ENCODE assay signal across 21 cellular contexts in the genomic region with DNA sequence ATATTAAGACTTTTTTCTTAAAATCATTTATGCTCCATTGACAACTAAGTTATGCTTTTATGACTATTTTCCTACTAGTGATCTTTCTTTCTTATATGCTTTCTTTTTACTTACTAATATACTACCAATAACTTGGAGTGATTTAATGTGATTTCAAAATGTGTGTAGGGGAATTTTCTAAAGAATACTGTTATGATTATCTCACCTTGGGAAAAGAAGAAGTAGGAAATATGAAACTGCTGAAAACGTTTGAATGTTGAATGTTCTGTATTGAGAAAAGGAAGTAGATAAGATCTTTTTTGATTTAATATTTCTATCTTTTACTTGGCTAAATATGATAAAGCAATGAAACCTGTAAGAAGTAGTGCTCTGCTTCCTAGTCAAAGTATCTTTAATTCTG. TPM values are rescaled to one million over a fixed set of nuclear protein-coding genes. Genes with fewer than 3 reads are reported as not detected.
"Had no signal": no experiment of that assay in that cellular context is flagged by ENCODE, and none has a peak within 500 bp of the region (broad histone marks: within the 10 kb centered on the region; RNA-seq: fewer than 3 reads in every experiment).

No MANE protein-coding gene starts in this region.

- H3K4me3 Mint-ChIP-seq: activated naive CD8-positive, alpha-beta T cell treated with anti-CD3 and anti-CD28 coated beads, Interleukin-2, amount 50 U/mL, for 24 hours; endodermal cell; mesothelial cell of epicardium; neural crest cell had no signal

- H3K4me3 ChIP-seq: lower lobe of right lung, prostate gland, skin epidermis, stomach, testis had no signal

- H3K4me1 ChIP-seq: lower lobe of right lung, prostate gland, testis had no signal

- H3K36me3 ChIP-seq: lower lobe of right lung, prostate gland, stomach had no signal

- H3K9me3 Mint-ChIP-seq: activated naive CD8-positive, alpha-beta T cell treated with anti-CD3 and anti-CD28 coated beads, Interleukin-2, amount 50 U/mL, for 24 hours; endodermal cell; mesothelial cell of epicardium; neural crest cell had no signal

- DNase-seq: activated CD4-positive, alpha-beta T cell treated with anti-CD3 and anti-CD28 coated beads, Interleukin-2, amount 50 U/mL, for 1 hour; activated CD4-positive, CD25-positive, alpha-beta regulatory T cell; activated CD8-positive, alpha-beta memory T cell treated with anti-CD3 and anti-CD28 coated beads for 24 hours; activated naive CD4-positive, alpha-beta T cell; activated naive CD8-positive, alpha-beta T cell treated with anti-CD3 and anti-CD28 coated beads, Interleukin-2, amount 50 U/mL, for 24 hours; aorta; cerebellar nuclear complex; dermis blood vessel endothelial cell; endodermal cell; head of caudate nucleus; left colon; lower lobe of right lung; right cardiac atrium; stimulated activated CD4-positive, alpha-beta T cell treated with anti-CD3 and anti-CD28 coated beads, Interleukin-4, amount 100 ng/mL, for 24 hours; stomach; testis had no signal

- H3K27me3 Mint-ChIP-seq: activated naive CD8-positive, alpha-beta T cell treated with anti-CD3 and anti-CD28 coated beads, Interleukin-2, amount 50 U/mL, for 24 hours had no signal

- H3K4me1 Mint-ChIP-seq: endodermal cell, neural crest cell had no signal

- H3K27ac ChIP-seq: lower lobe of right lung, prostate gland, skin epidermis, stomach, testis had no signal

- H3K36me3 Mint-ChIP-seq: mesothelial cell of epicardium had no signal

- H3K27ac Mint-ChIP-seq: activated naive CD8-positive, alpha-beta T cell treated with anti-CD3 and anti-CD28 coated beads, Interleukin-2, amount 50 U/mL, for 24 hours; endodermal cell; mesothelial cell of epicardium had no signal

- H3K9me3 ChIP-seq: lower lobe of right lung, prostate gland, stomach, testis had no signal

- H3K27me3 ChIP-seq: stomach, testis had no signal

RNA-seq across cellular contexts. Expression of a gene that starts 7.8 kb away (rescaled TPM):
- total RNA-seq: dermis blood vessel endothelial cell, epithelial cell of proximal tubule, neural crest cell had no signal
